ENCODE assay signal across 15 cellular contexts in genomic region chr10:34993782-34994181, GRCh38.
"Had no signal": no experiment of that assay in that cellular context is flagged by ENCODE, and none has a peak within 500 bp of the region (broad histone marks: within the 10 kb centered on the region; RNA-seq: fewer than 3 reads in every experiment).

No MANE protein-coding gene starts in this region.

- DNase-seq: activated CD4-positive, CD25-positive, alpha-beta regulatory T cell treated with anti-CD3 and anti-CD28 coated beads, Interleukin-2, amount 50 U/mL, for 72 hours; effector CD8-positive, alpha-beta T cell; immature natural killer cell; lower lobe of right lung; midbrain; thyroid gland had no signal

- FAIRE-seq: bronchial epithelial cell had no signal

- H3K9me3 Mint-ChIP-seq: activated naive CD4-positive, alpha-beta T cell treated with anti-CD3 and anti-CD28 coated beads, Interleukin-2, amount 50 U/mL, for 24 hours; dendritic cell treated with granulocyte-macrophage colony-stimulating factor and Interleukin-4, amounts not matched to agents 40 ng/mL and 50 ng/mL, for 4 days; immature natural killer cell; nephron had no signal

- H3K4me1 Mint-ChIP-seq: immature natural killer cell had no signal

- H3K9me3 ChIP-seq: adrenal gland, esophagus muscularis mucosa, gastroesophageal sphincter, lower lobe of right lung, thyroid gland had no signal

- H3K27ac ChIP-seq: adrenal gland, esophagus muscularis mucosa, gastroesophageal sphincter, lower lobe of right lung, thyroid gland, VCaP had no signal

- H3K4me3 Mint-ChIP-seq: activated naive CD4-positive, alpha-beta T cell treated with anti-CD3 and anti-CD28 coated beads, Interleukin-2, amount 50 U/mL, for 24 hours; dendritic cell treated with granulocyte-macrophage colony-stimulating factor and Interleukin-4, amounts not matched to agents 40 ng/mL and 50 ng/mL, for 4 days; immature natural killer cell; nephron; T-helper 17 cell had no signal

- H3K27ac Mint-ChIP-seq: dendritic cell treated with granulocyte-macrophage colony-stimulating factor and Interleukin-4, amounts not matched to agents 40 ng/mL and 50 ng/mL, for 4 days; nephron; T-helper 17 cell had no signal

- H3K4me3 ChIP-seq: adrenal gland, esophagus muscularis mucosa, gastroesophageal sphincter, lower lobe of right lung, thyroid gland had no signal

- ATAC-seq: gastroesophageal sphincter had no signal

- H3K36me3 Mint-ChIP-seq: activated naive CD4-positive, alpha-beta T cell treated with anti-CD3 and anti-CD28 coated beads, Interleukin-2, amount 50 U/mL, for 24 hours had no signal

- H3K27me3 ChIP-seq: adrenal gland, esophagus muscularis mucosa, gastroesophageal sphincter, thyroid gland had no signal

- H3K36me3 ChIP-seq: adrenal gland, esophagus muscularis mucosa, gastroesophageal sphincter, lower lobe of right lung, thyroid gland had no signal

- H3K4me1 ChIP-seq: adrenal gland had no signal

- H3K27me3 Mint-ChIP-seq: activated naive CD4-positive, alpha-beta T cell treated with anti-CD3 and anti-CD28 coated beads, Interleukin-2, amount 50 U/mL, for 24 hours had no signal
